ENCODE assay signal across 24 cellular contexts in the genomic region with DNA sequence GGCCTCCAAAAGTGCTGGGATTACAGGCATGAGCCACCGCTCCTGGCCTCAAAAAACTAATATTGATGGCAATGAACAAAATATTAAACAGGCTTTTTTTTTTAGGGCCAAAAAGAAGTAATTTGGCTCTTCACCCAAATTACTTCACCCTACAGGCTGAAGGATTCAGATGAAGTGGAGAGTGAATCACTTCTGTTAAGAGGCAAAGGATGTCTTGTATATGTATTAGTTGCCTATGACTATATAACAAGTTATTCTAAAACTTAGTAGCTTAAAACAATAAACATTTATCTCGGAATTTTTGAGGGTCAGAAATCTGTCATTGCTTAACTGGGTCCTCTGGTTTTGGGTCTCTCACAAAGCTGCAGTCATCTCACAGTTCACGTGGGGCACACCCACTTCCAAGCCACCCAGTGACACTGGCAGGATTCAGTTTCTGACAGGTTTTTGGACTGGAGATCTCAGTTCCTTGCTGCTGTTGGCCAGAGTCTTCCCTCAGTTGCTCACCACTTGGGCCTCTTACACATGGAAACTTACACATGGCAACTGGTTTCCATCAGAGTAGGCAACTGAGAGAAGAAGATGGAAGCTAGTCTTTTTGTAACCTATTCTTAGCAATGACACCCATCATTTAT.
DNase-seq lines count a peak whose midpoint lies in the region; ATAC-seq and TF ChIP-seq lines count a peak whose summit lies in the region.
"Had no signal": no experiment of that assay in that cellular context is flagged by ENCODE, and none has a peak within 500 bp of the region (broad histone marks: within the 10 kb centered on the region; RNA-seq: fewer than 3 reads in every experiment).

No MANE protein-coding gene starts in this region.

- peaks cover 88% of the 10 kb centered on the region for H3K4me1 Mint-ChIP-seq in activated T-cell treated with anti-CD3 and anti-CD28 coated beads, Interleukin-2, amount 50 U/mL, for 4 hours (ENCODE audit: low read depth)
- H3K4me1 Mint-ChIP-seq in CD4-positive, alpha-beta memory T cell = peaks cover 60 to 93% (median 78%) of the 10 kb centered on the region in 4 donors
- H3K4me1 Mint-ChIP-seq in activated CD8-positive, alpha-beta T cell treated with anti-CD3 and anti-CD28 coated beads, Interleukin-2, amount 10 ng/mL, durations not matched to agents 7 days and 5 days (ENCODE audit: low read depth) = peaks cover 34% of the 10 kb centered on the region
- H3K4me1 Mint-ChIP-seq in natural killer cell = peaks cover 81 to 87% of the 10 kb centered on the region in 2 donors

- TF ChIP-seq CTCF in natural killer cell (IDR thresholded peaks at IDR 0.05) (no peak), colonic mucosa (IDR thresholded peaks at IDR 0.05) (no peak)

- ATAC-seq in activated T-cell treated with anti-CD3 and anti-CD28 coated beads, Interleukin-2, amount 50 U/mL, for 4 hours = peak; percentile 12 to 23
- no peak for ATAC-seq in activated CD8-positive, alpha-beta T cell treated with anti-CD3 and anti-CD28 coated beads, Interleukin-2, amount 10 ng/mL, durations not matched to agents 7 days and 5 days
- ATAC-seq in natural killer cell (no peak), GM18861 (IDR thresholded peaks at IDR 0.05; ENCODE audit: unreplicated experiment) (no peak)
- ATAC-seq: A549, gastrocnemius medialis, Right ventricle myocardium inferior had no signal

- H3K9ac ChIP-seq in colonic mucosa (ENCODE audit: low read depth in 2 of 2, low read length in 2 of 2) = no peak overlapping the region

- no peaks in the 10 kb centered on the region for H3K27me3 Mint-ChIP-seq in activated T-cell treated with anti-CD3 and anti-CD28 coated beads, Interleukin-2, amount 50 U/mL, for 4 hours (ENCODE audit: low read depth)
- H3K27me3 Mint-ChIP-seq in CD4-positive, alpha-beta memory T cell = no peaks in the 10 kb centered on the region
- H3K27me3 Mint-ChIP-seq in activated CD8-positive, alpha-beta T cell treated with anti-CD3 and anti-CD28 coated beads, Interleukin-2, amount 10 ng/mL, durations not matched to agents 7 days and 5 days (ENCODE audit: low read depth) = no peaks in the 10 kb centered on the region
- no peaks in the 10 kb centered on the region for H3K27me3 Mint-ChIP-seq in natural killer cell (ENCODE audit: low read depth in 2 of 2)

- no peaks in the 10 kb centered on the region for H3K36me3 ChIP-seq in CD4-positive, alpha-beta memory T cell (ENCODE audit: insufficient read depth, low read length)
- no peaks in the 10 kb centered on the region for H3K36me3 ChIP-seq in colonic mucosa
- H3K36me3 ChIP-seq: BE2C, esophagus muscularis mucosa, gastrocnemius medialis, lower lobe of right lung, suprapubic skin had no signal

- no peaks in the 10 kb centered on the region for H3K27me3 ChIP-seq in CD4-positive, alpha-beta memory T cell (ENCODE audit: insufficient read depth, low read length)
- no peaks in the 10 kb centered on the region for H3K27me3 ChIP-seq in colonic mucosa
- H3K27me3 ChIP-seq: BE2C, esophagus muscularis mucosa, gastrocnemius medialis, suprapubic skin had no signal

- POLR2A ChIA-PET in CD4-positive, alpha-beta memory T cell (lab: Charles Lee; ENCODE audit: partially characterized antibody) = interaction anchor here (1.1 to 8.6 kb wide), 5 partner anchors 11 to 78 kb away, joined by 3 to 87 read pairs (median 7); a partner anchor contains a TSS
- POLR2A ChIA-PET in activated CD8-positive, alpha-beta T cell treated with anti-CD3 and anti-CD28 coated beads, Interleukin-2, amount 10 ng/mL, durations not matched to agents 7 days and 5 days (lab: Charles Lee) = interaction anchor here (1.6 kb wide), 1 partner anchor 12 kb away, joined by 7 read pairs; no protein-coding TSS in a partner anchor

- H3K4me3 Mint-ChIP-seq in activated T-cell treated with anti-CD3 and anti-CD28 coated beads, Interleukin-2, amount 50 U/mL, for 4 hours = no peak overlapping the region
- peak overlapping the region in 1 of 8 donors; percentile 12 for H3K4me3 Mint-ChIP-seq in CD4-positive, alpha-beta memory T cell
- no peak overlapping the region for H3K4me3 Mint-ChIP-seq in activated CD8-positive, alpha-beta T cell treated with anti-CD3 and anti-CD28 coated beads, Interleukin-2, amount 10 ng/mL, durations not matched to agents 7 days and 5 days
- H3K4me3 Mint-ChIP-seq in natural killer cell = no peak overlapping the region

- intact Hi-C loops in CD4-positive, alpha-beta memory T cell (cut with micrococcal nuclease) = loop anchor here (5.0 kb wide), 2 partner anchors 47 to 142 kb away; no protein-coding TSS in a partner anchor
- intact Hi-C loops in natural killer cell (cut with micrococcal nuclease) (loop anchor here (5.0 kb wide), 2 partner anchors 32 to 53 kb away; no protein-coding TSS in a partner anchor), colonic mucosa (cut with DNase I) (no loop called here)

- no peak overlapping the region for H3K4me3 ChIP-seq in CD4-positive, alpha-beta memory T cell (ENCODE audit: low read length in 2 of 2)
- H3K4me3 ChIP-seq in colonic mucosa = no peak overlapping the region
- H3K4me3 ChIP-seq: A549, esophagus muscularis mucosa, gastrocnemius medialis, lower lobe of right lung, skin epidermis, suprapubic skin had no signal

- peak overlapping the region; percentile 71 to 92 (median 77) for H3K27ac Mint-ChIP-seq in CD4-positive, alpha-beta memory T cell
- H3K27ac Mint-ChIP-seq in activated CD8-positive, alpha-beta T cell treated with anti-CD3 and anti-CD28 coated beads, Interleukin-2, amount 10 ng/mL, durations not matched to agents 7 days and 5 days = peak overlapping the region; percentile 47
- peak overlapping the region; percentile 96 to 99 for H3K27ac Mint-ChIP-seq in natural killer cell

- CTCF ChIA-PET in CD4-positive, alpha-beta memory T cell (lab: Charles Lee; ENCODE audit: partially characterized antibody) = interaction anchor here (0.7 to 1.6 kb wide), 3 partner anchors 8 to 131 kb away, joined by 3 to 4 read pairs (median 3); no protein-coding TSS in a partner anchor
- CTCF ChIA-PET in activated CD8-positive, alpha-beta T cell treated with anti-CD3 and anti-CD28 coated beads, Interleukin-2, amount 10 ng/mL, durations not matched to agents 7 days and 5 days (lab: Charles Lee) = interaction anchor here (1.2 to 1.4 kb wide), 2 partner anchors 66 to 77 kb away, joined by 4 to 6 read pairs; a partner anchor contains a TSS

- no peaks in the 10 kb centered on the region for H3K9me3 ChIP-seq in CD4-positive, alpha-beta memory T cell (ENCODE audit: control insufficient read depth in 1 of 2, low read length in 2 of 2)
- no peaks in the 10 kb centered on the region for H3K9me3 ChIP-seq in colonic mucosa
- H3K9me3 ChIP-seq: A549, BE2C, esophagus muscularis mucosa, gastrocnemius medialis, lower lobe of right lung, suprapubic skin had no signal

- H3K27ac ChIP-seq in CD4-positive, alpha-beta memory T cell (ENCODE audit: low read depth, low read length) = no peak overlapping the region
- no peak overlapping the region for H3K27ac ChIP-seq in colonic mucosa
- H3K27ac ChIP-seq: esophagus muscularis mucosa, gastrocnemius medialis, lower lobe of right lung, skin epidermis, suprapubic skin had no signal

- peaks cover 15% of the 10 kb centered on the region for H3K36me3 Mint-ChIP-seq in activated T-cell treated with anti-CD3 and anti-CD28 coated beads, Interleukin-2, amount 50 U/mL, for 4 hours (ENCODE audit: insufficient read depth)
- peaks cover 28 to 29% of the 10 kb centered on the region in 2 donors for H3K36me3 Mint-ChIP-seq in CD4-positive, alpha-beta memory T cell
- H3K36me3 Mint-ChIP-seq in activated CD8-positive, alpha-beta T cell treated with anti-CD3 and anti-CD28 coated beads, Interleukin-2, amount 10 ng/mL, durations not matched to agents 7 days and 5 days (ENCODE audit: low read depth) = peaks cover 57% of the 10 kb centered on the region
- no peaks in the 10 kb centered on the region for H3K36me3 Mint-ChIP-seq in natural killer cell

- DNase-seq in activated T-cell treated with anti-CD3 and anti-CD28 coated beads, Interleukin-2, amount 50 U/mL, for 4 hours = no peak
- no peak for DNase-seq in activated T-cell treated with anti-CD3 and anti-CD28 coated beads, Interleukin-2, amount 50 U/mL, for 1 hour
- no peak for DNase-seq in CD4-positive, alpha-beta memory T cell
- no peak for DNase-seq in activated CD8-positive, alpha-beta T cell treated with anti-CD3 and anti-CD28 coated beads, Interleukin-2, amount 10 ng/mL, durations not matched to agents 7 days and 5 days
- no peak for DNase-seq in natural killer cell
- DNase-seq in cerebellum (ENCODE audit: low spot score) = no peak
- DNase-seq in colonic mucosa = no peak
- DNase-seq: activated CD4-positive, CD25-positive, alpha-beta regulatory T cell treated with anti-CD3 and anti-CD28 coated beads, Interleukin-2, amount 50 U/mL, for 72 hours; activated CD8-positive, alpha-beta memory T cell treated with anti-CD3 and anti-CD28 coated beads, Interleukin-2, amount 50 U/mL, for 4 hours; BE2C; effector memory CD4-positive, alpha-beta T cell; gastrocnemius medialis; kidney; lower lobe of right lung; NCI-H1092 treated with DMSO at 0.1 percent for 48 hours; NCI-H2029; NCI-H446 treated with DMSO at 0.1 percent for 48 hours; OCI-M1 had no signal

- peaks cover 80% of the 10 kb centered on the region for H3K4me1 ChIP-seq in CD4-positive, alpha-beta memory T cell (ENCODE audit: insufficient read depth, low read length)
- H3K4me1 ChIP-seq in colonic mucosa = no peaks in the 10 kb centered on the region
- H3K4me1 ChIP-seq: BE2C, esophagus muscularis mucosa, gastrocnemius medialis, lower lobe of right lung, suprapubic skin had no signal

- H3K9me3 Mint-ChIP-seq in activated T-cell treated with anti-CD3 and anti-CD28 coated beads, Interleukin-2, amount 50 U/mL, for 4 hours = no peaks in the 10 kb centered on the region
- peaks cover 0 to 3% (median 0%) of the 10 kb centered on the region in 8 donors for H3K9me3 Mint-ChIP-seq in CD4-positive, alpha-beta memory T cell
- no peaks in the 10 kb centered on the region for H3K9me3 Mint-ChIP-seq in activated CD8-positive, alpha-beta T cell treated with anti-CD3 and anti-CD28 coated beads, Interleukin-2, amount 10 ng/mL, durations not matched to agents 7 days and 5 days (ENCODE audit: insufficient read depth)
- H3K9me3 Mint-ChIP-seq in natural killer cell = peaks cover 0 to 6% of the 10 kb centered on the region in 2 donors

Comparison
In these comparisons a context has a peak if more than half of its experiments do, and no peak if none do; other contexts are left out.
1. ATAC-seq: peak in activated T-cell treated with anti-CD3 and anti-CD28 coated beads, Interleukin-2, amount 50 U/mL, for 4 hours (2 of 2); none in activated CD8-positive, alpha-beta T cell treated with anti-CD3 and anti-CD28 coated beads, Interleukin-2, amount 10 ng/mL, durations not matched to agents 7 days and 5 days (single experiment), natural killer cell (0 of 3) and GM18861 (single experiment).
2. H3K27ac Mint-ChIP-seq: peak in every context shown above with its lines; median percentile 98 in natural killer cell; 77 in CD4-positive, alpha-beta memory T cell; 47 in activated CD8-positive, alpha-beta T cell treated with anti-CD3 and anti-CD28 coated beads, Interleukin-2, amount 10 ng/mL, durations not matched to agents 7 days and 5 days.